In genomic region chr14:87896393-87897380, GRCh38 we compare ENCODE assay signal across 8 cellular contexts.
DNase-seq lines count a peak whose midpoint lies in the region; ATAC-seq, FAIRE-seq and TF ChIP-seq lines count a peak whose summit lies in the region.

No MANE protein-coding gene starts in this region.

- no peaks in the 10 kb centered on the region for H3K36me3 ChIP-seq in BE2C
- H3K36me3 ChIP-seq in PC-3 (ENCODE audit: low read depth, low read length), result no peaks in the 10 kb centered on the region
- H3K36me3 ChIP-seq in endothelial cell of umbilical vein (ENCODE audit: control insufficient read depth in 2 of 2, extremely low read depth in 1 of 2, insufficient read depth in 2 of 2, low read length in 2 of 2), result no peaks in the 10 kb centered on the region
- no peaks in the 10 kb centered on the region for H3K36me3 ChIP-seq in neuron (ENCODE audit: insufficient read depth, low read length)

- CTCF ChIA-PET in PC-3 (lab: Charles Lee) (no interaction called here), endothelial cell of umbilical vein (lab: Charles Lee) (no interaction called here)

- POLR2A ChIA-PET in PC-3 (lab: Charles Lee; ENCODE audit: unreplicated experiment), result no interaction called here
- POLR2A ChIA-PET in endothelial cell of umbilical vein (lab: Charles Lee), result no interaction called here

- H4K20me1 ChIP-seq in PC-3 (ENCODE audit: low read length), result no peaks in the 10 kb centered on the region
- H4K20me1 ChIP-seq in endothelial cell of umbilical vein (replicated peaks; ENCODE audit: control insufficient read depth, extremely low read depth, insufficient read depth, low read length), result no peaks in the 10 kb centered on the region

- TF ChIP-seq CTCF in BE2C (IDR thresholded peaks at IDR 0.05; ENCODE audit: low read depth, low read length) (peak; percentile 73), PC-3 (conservative IDR thresholded peaks at IDR 0.05; ENCODE audit: low read depth, low read length) (peak; percentile 87), endothelial cell of umbilical vein (IDR thresholded peaks at IDR 0.05; ENCODE audit: extremely low read depth in 1 of 2, insufficient read depth in 1 of 2, low read depth in 1 of 2, low read length in 2 of 2) (peak; percentile 37 to 39)

- intact Hi-C loops in PC-3 (cut with micrococcal nuclease) (no loop called here), endothelial cell of umbilical vein (cut with micrococcal nuclease) (loop anchor here (1.0 kb wide), 2 partner anchors 91 to 151 kb away; no protein-coding TSS in a partner anchor), posterior vena cava (cut with DNase I) (no loop called here)

- dilution Hi-C loops in endothelial cell of umbilical vein (cut with MboI; ENCODE audit: extremely low pct_ligation_motif_present, low sequenced_read_pairs), result no loop called here

- no peaks in the 10 kb centered on the region for H3K79me2 ChIP-seq in PC-3 (ENCODE audit: low read length)
- no peaks in the 10 kb centered on the region for H3K79me2 ChIP-seq in endothelial cell of umbilical vein (ENCODE audit: control insufficient read depth, insufficient read depth, low read length)

- H3K9ac ChIP-seq in PC-3 (ENCODE audit: low read length), result no peak overlapping the region
- H3K9ac ChIP-seq in endothelial cell of umbilical vein (replicated peaks; ENCODE audit: extremely low read depth, insufficient read depth, low read length), result no peak overlapping the region

- no peaks in the 10 kb centered on the region for H3F3A ChIP-seq in PC-3 (ENCODE audit: low read length, unreplicated experiment)

- FAIRE-seq in endothelial cell of umbilical vein (lab: Jason Lieb, UNC), result peak; percentile 81

- H3K4me3 ChIP-seq in BE2C (ENCODE audit: low read depth, low read length) (no peak overlapping the region), PC-3 (ENCODE audit: low read length) (no peak overlapping the region), endothelial cell of umbilical vein (replicated peaks in 1 of 3; ENCODE audit: insufficient read depth in 1 of 3, low read depth in 1 of 3, low read length in 3 of 3) (no peak overlapping the region), neuron (ENCODE audit: low read length) (peak overlapping the region; percentile 6)

- no peak for TF ChIP-seq POLR2A in endothelial cell of umbilical vein (IDR thresholded peaks at IDR 0.05; ENCODE audit: low read depth, low read length)

- H3K9me1 ChIP-seq in endothelial cell of umbilical vein (replicated peaks; ENCODE audit: control insufficient read depth, extremely low read depth, insufficient read depth, low read length), result no peaks in the 10 kb centered on the region

- DNase-seq in BE2C (no peak), Kasumi-1 (lab: John Stamatoyannopoulos, UW) (peak; percentile 66 to 81), PC-3 (peak; percentile 65), endothelial cell of umbilical vein (ENCODE audit: low read depth, low spot score) (peak; percentile 46), posterior vena cava (ENCODE audit: low spot score) (no peak)

- ATAC-seq in GM18519 (IDR thresholded peaks at IDR 0.05; ENCODE audit: low FRiP score, unreplicated experiment), result peak; percentile 51
- no peak; the same call in 1 of the 2 replicates for ATAC-seq in PC-3
- no peak for ATAC-seq in HG03097 (IDR thresholded peaks at IDR 0.05; ENCODE audit: low FRiP score, unreplicated experiment)

- H3K27ac ChIP-seq in PC-3 (ENCODE audit: low read length) (no peak overlapping the region), endothelial cell of umbilical vein (ENCODE audit: insufficient read depth, low read depth, low read length) (no peak overlapping the region)

- H3K27me3 ChIP-seq in BE2C (no peaks in the 10 kb centered on the region), PC-3 (ENCODE audit: low read length) (peaks cover 11% of the 10 kb centered on the region; the same call in 1 of the 2 replicates), endothelial cell of umbilical vein (ENCODE audit: control insufficient read depth in 2 of 2, insufficient read depth in 2 of 2, low read length in 2 of 2) (peaks cover 0 to 4% of the 10 kb centered on the region in 2 experiments), neuron (ENCODE audit: insufficient read depth, low read length) (no peaks in the 10 kb centered on the region)

- H3K4me2 ChIP-seq in PC-3 (ENCODE audit: low read length) (no peak overlapping the region), endothelial cell of umbilical vein (ENCODE audit: insufficient read depth, low read length) (no peak overlapping the region)

- H3K4me1 ChIP-seq in BE2C (no peaks in the 10 kb centered on the region), PC-3 (ENCODE audit: insufficient read depth, low read length) (no peaks in the 10 kb centered on the region), endothelial cell of umbilical vein (ENCODE audit: control insufficient read depth, extremely low read depth, insufficient read depth, low read length) (no peaks in the 10 kb centered on the region), neuron (ENCODE audit: insufficient read depth, low read length) (peaks cover 9% of the 10 kb centered on the region)

- no peaks in the 10 kb centered on the region for H3K9me2 ChIP-seq in PC-3 (replicated peaks; ENCODE audit: low read length)

- H3K9me3 ChIP-seq in BE2C (no peaks in the 10 kb centered on the region), PC-3 (ENCODE audit: low read length) (no peaks in the 10 kb centered on the region), endothelial cell of umbilical vein (replicated peaks; ENCODE audit: control insufficient read depth, insufficient read depth, low read length) (no peaks in the 10 kb centered on the region), neuron (ENCODE audit: low read length) (no peaks in the 10 kb centered on the region)

- no TSS peak for BruUV-seq in PC-3 (replicated peaks; lab: Mats Ljungman, UMichigan)
- no TSS peak for BruUV-seq in endothelial cell of umbilical vein (replicated peaks; lab: Mats Ljungman, UMichigan)

- H2AFZ ChIP-seq in PC-3 (ENCODE audit: low read length) (no peak overlapping the region), endothelial cell of umbilical vein (ENCODE audit: low read depth, low read length) (no peak overlapping the region), neuron (ENCODE audit: low read depth, low read length) (peak overlapping the region; percentile 85)

TF ChIP-seq in endothelial cell of umbilical vein, 7 proteins besides CTCF, POLR2A, EP300 and RAD21:
- TF ChIP-seq EZH2 (IDR thresholded peaks at IDR 0.05; ENCODE audit: borderline replicate concordance, low read depth, low read length, severe bottlenecking), result no peak
- TF ChIP-seq FOS (IDR thresholded peaks at IDR 0.05; ENCODE audit: borderline replicate concordance, insufficient read depth, low read length), result no peak
- TF ChIP-seq MYC (IDR thresholded peaks at IDR 0.05; ENCODE audit: low read depth, low read length), result no peak
- no peak for TF ChIP-seq JUN (IDR thresholded peaks at IDR 0.05; ENCODE audit: borderline replicate concordance, insufficient read depth, insufficient read length, low read depth)
- no peak for TF ChIP-seq GATA2 (IDR thresholded peaks at IDR 0.05; ENCODE audit: insufficient read depth, insufficient read length, low read depth, low read length)
- TF ChIP-seq MAX (IDR thresholded peaks at IDR 0.05; ENCODE audit: insufficient read depth, insufficient read length), result no peak
- TF ChIP-seq POLR2AphosphoS5 (IDR thresholded peaks at IDR 0.05; ENCODE audit: insufficient read depth, low read depth, low read length), result no peak

Comparison
In these comparisons a context has a peak if more than half of its experiments do, and no peak if none do; other contexts are left out.
1. DNase-seq: peak in Kasumi-1 (2 of 2), PC-3 (single experiment) and endothelial cell of umbilical vein (single experiment); none in BE2C (single experiment) and posterior vena cava (single experiment).
2. Peak in every context shown above with its lines, with median percentiles within 50 percentile points of each other: CTCF ChIP-seq.